ENCODE assay signal across 8 cellular contexts in genomic region chr4:119455734-119456133, GRCh38.
DNase-seq lines count a peak whose midpoint lies in the region; ATAC-seq, FAIRE-seq and TF ChIP-seq lines count a peak whose summit lies in the region.
"Not testable (repeated sequence)": the region's sequence is repeated elsewhere in the genome, so short reads cannot be mapped to it uniquely, and the experiment has no call there.

No MANE protein-coding gene starts in this region.

- peak; percentile 63 for DNase-seq in ACHN
- DNase-seq in NCI-H2196 (lab: John Stamatoyannopoulos, UW; ENCODE audit: unreplicated experiment): peak; percentile 3
- DNase-seq in T1000 (lab: John Stamatoyannopoulos, UW): peak; percentile 4
- not testable (repeated sequence) for DNase-seq in GM12878 (ENCODE audit: low read depth, low spot score)
- DNase-seq in fibroblast of mammary gland (ENCODE audit: low read depth): peak; percentile 57
- peak in 2 of 3 donors; percentile 44 to 51 for DNase-seq in right lobe of liver
- DNase-seq in retina: peak; percentile 10

- RAD21 ChIA-PET in GM12878 (lab: Charles Lee; ENCODE audit: unreplicated experiment): not testable (repeated sequence)

- not testable (repeated sequence) for TF ChIP-seq CTCF in GM12878 (IDR thresholded peaks at IDR 0.05 in 2 of 3, conservative IDR thresholded peaks at IDR 0.05 in 1 of 3; ENCODE audit: control insufficient read depth in 2 of 3, extremely low read depth in 1 of 3, insufficient read depth in 1 of 3, low read depth in 3 of 3, low read length in 3 of 3); fibroblast of mammary gland (conservative IDR thresholded peaks at IDR 0.05; ENCODE audit: control insufficient read depth, insufficient read depth, low read depth, low read length); right lobe of liver (IDR thresholded peaks at IDR 0.05)

- H4K20me1 ChIP-seq in GM12878 (ENCODE audit: control insufficient read depth, insufficient read depth): not testable (repeated sequence)

- not testable (repeated sequence) for H2AFZ ChIP-seq in GM12878 (ENCODE audit: control insufficient read depth, low read depth, low read length)

- POLR2A ChIA-PET in GM12878 (lab: Charles Lee): not testable (repeated sequence)

- H3K4me1 ChIP-seq in GM12878 (ENCODE audit: control insufficient read depth, insufficient read depth, low read length); right lobe of liver: not testable (repeated sequence)

- BruUV-seq in GM12878 (replicated peaks; lab: Mats Ljungman, UMichigan): not testable (repeated sequence)

- H3K79me2 ChIP-seq in GM12878 (ENCODE audit: control insufficient read depth, insufficient read depth, low read length): not testable (repeated sequence)

- not testable (repeated sequence) for H3K9ac ChIP-seq in GM12878 (ENCODE audit: control insufficient read depth, insufficient read depth, low read length)

- not testable (repeated sequence) for H3K27ac ChIP-seq in GM12878 (ENCODE audit: control insufficient read depth, insufficient read depth); right lobe of liver

- SMC1A ChIA-PET in GM12878 (lab: Charles Lee; ENCODE audit: uncharacterized antibody, unreplicated experiment): not testable (repeated sequence)

- H3K36me3 ChIP-seq in GM12878 (ENCODE audit: control insufficient read depth in 2 of 2, insufficient read depth in 2 of 2, low read length in 1 of 2); right lobe of liver: not testable (repeated sequence)

- not testable (repeated sequence) for TF ChIP-seq RAD21 in GM12878 (IDR thresholded peaks at IDR 0.05; ENCODE audit: insufficient read depth, low read depth, low read length)

- H3K27me3 ChIP-seq in GM12878 (replicated peaks in 1 of 2; ENCODE audit: control insufficient read depth in 2 of 2, insufficient read depth in 2 of 2, low read length in 1 of 2); right lobe of liver: not testable (repeated sequence)

- H3K4me3 ChIP-seq in GM08714 (ENCODE audit: low read length): peak overlapping the region; percentile 94
- peak overlapping the region; percentile 53 for H3K4me3 ChIP-seq in GM12878
- peak overlapping the region; percentile 43 for H3K4me3 ChIP-seq in fibroblast of mammary gland (ENCODE audit: control insufficient read depth, low read depth, low read length)
- H3K4me3 ChIP-seq in right lobe of liver: peak overlapping the region in 2 of 3 donors; percentile 58 to 85

- ATAC-seq in GM12878, right lobe of liver: not testable (repeated sequence)

- H3K9me3 ChIP-seq in GM12878 (replicated peaks; ENCODE audit: control insufficient read depth, insufficient read depth, low read length); right lobe of liver: not testable (repeated sequence)

- CTCF ChIA-PET in GM12878 (lab: Yijun Ruan, JAX): not testable (repeated sequence)

- not testable (repeated sequence) for TF ChIP-seq POLR2A in GM12878 (IDR thresholded peaks at IDR 0.05; ENCODE audit: low read depth, low read length); right lobe of liver (IDR thresholded peaks at IDR 0.05)

- in situ Hi-C loops in ACHN (cut with HindIII; ENCODE audit: low pct_ligation_motif_present, low pct_unique_long_range_greater_than_20kb, low sequenced_read_pairs); GM12878 (cut with MboI): not testable (repeated sequence)

- peak overlapping the region; percentile 33; the same call in 1 of the 2 replicates for H3K4me2 ChIP-seq in GM12878 (ENCODE audit: control insufficient read depth, insufficient read depth)

- 80% methylated on average over 11 of the region's 18 CpGs for WGBS in GM12878 (ENCODE audit: insufficient coverage, insufficient replicate concordance, low lambda C conversion rate, missing lambda C conversion rate)
- WGBS in right lobe of liver (ENCODE audit: insufficient coverage, low coverage, low lambda C conversion rate, missing lambda C conversion rate): 19% methylated on average over 4 of the region's 18 CpGs

- intact Hi-C loops in GM12878 (cut with micrococcal nuclease; ENCODE audit: unreplicated experiment); right lobe of liver (cut with DNase I): not testable (repeated sequence)

- TF ChIP-seq EP300 in GM12878 (IDR thresholded peaks at IDR 0.05; ENCODE audit: borderline replicate concordance in 1 of 2, control insufficient read depth in 1 of 2, low read depth in 2 of 2, low read length in 2 of 2): not testable (repeated sequence)

- not testable (repeated sequence) for FAIRE-seq in GM12878 (lab: Jason Lieb, UNC)

Comparison
In these comparisons a context has a peak if more than half of its experiments do, and no peak if none do; other contexts are left out.
1. H3K4me3 ChIP-seq: peak in every context shown above with its lines; median percentile 94 in GM08714; 72 in right lobe of liver; 53 in GM12878; 43 in fibroblast of mammary gland.